Comparison of ENCODE assay signal across 8 cellular contexts in genomic region chr7:107166702-107167426, GRCh38. TPM values are rescaled to one million over a fixed set of nuclear protein-coding genes. Genes with fewer than 3 reads are reported as not detected.
DNase-seq lines count a peak whose midpoint lies in the region; ATAC-seq, FAIRE-seq and TF ChIP-seq lines count a peak whose summit lies in the region.

No MANE protein-coding gene starts in this region.

- H3K9ac ChIP-seq in K562 (ENCODE audit: insufficient read depth in 1 of 2, low read depth in 2 of 2, low read length in 2 of 2) (peak overlapping the region in 1 of 2 experiments; percentile 77; a peak in 3 of 4 replicates), mesenchymal stem cell (ENCODE audit: low read length) (peak overlapping the region; percentile 98)

- no peak overlapping the region for H2BK5ac ChIP-seq in mesenchymal stem cell (ENCODE audit: low read depth, low read length, poor library complexity, severe bottlenecking)

- H3K4me1 ChIP-seq in left ventricle myocardium inferior: peaks cover 37% of the 10 kb centered on the region
- H3K4me1 ChIP-seq in K562 (replicated peaks in 1 of 2; ENCODE audit: control insufficient read depth in 2 of 2, insufficient read depth in 2 of 2, low read length in 2 of 2): peaks cover 5 to 16% of the 10 kb centered on the region in 2 experiments
- peaks cover 3% of the 10 kb centered on the region for H3K4me1 ChIP-seq in mesenchymal stem cell (ENCODE audit: control insufficient read depth, insufficient read depth, low read depth, low read length)
- peaks cover 18% of the 10 kb centered on the region for H3K4me1 ChIP-seq in vagina

- H4K20me1 ChIP-seq in K562 (replicated peaks; ENCODE audit: control insufficient read depth, insufficient read depth, low read length): no peaks in the 10 kb centered on the region; the same call in 1 of the 2 replicates

- H2BK120ac ChIP-seq in mesenchymal stem cell (ENCODE audit: low read depth, low read length): no peak overlapping the region

- CTCF ChIA-PET in K562 (lab: Yijun Ruan, JAX; ENCODE audit: low intra/inter-chr PET ratio): interaction anchor here (0.6 to 0.9 kb wide), 2 partner anchors 17 to 592 kb away, joined by 3 to 7 read pairs; no protein-coding TSS in a partner anchor

- no peaks in the 10 kb centered on the region for H3K9me1 ChIP-seq in K562 (ENCODE audit: control insufficient read depth, insufficient read depth, low read length)

- no peak for TF ChIP-seq CTCF in left ventricle myocardium inferior (IDR thresholded peaks at IDR 0.05; ENCODE audit: borderline replicate concordance)
- TF ChIP-seq CTCF in K562 (IDR thresholded peaks at IDR 0.05 in 2 of 3, conservative IDR thresholded peaks at IDR 0.05 in 1 of 3; ENCODE audit: insufficient read depth in 2 of 3, low read depth in 1 of 3, low read length in 3 of 3): no peak
- TF ChIP-seq CTCF in vagina (IDR thresholded peaks at IDR 0.05): no peak

- H3K36me3 ChIP-seq in left ventricle myocardium inferior (no peaks in the 10 kb centered on the region), K562 (ENCODE audit: control insufficient read depth, insufficient read depth, low read length) (peaks cover under 1% of the 10 kb centered on the region; the same call in 1 of the 3 replicates), mesenchymal stem cell (ENCODE audit: control insufficient read depth in 1 of 2, insufficient read depth in 2 of 2, low read depth in 1 of 2, low read length in 2 of 2) (peaks cover 3 to 5% of the 10 kb centered on the region in 2 experiments), vagina (no peaks in the 10 kb centered on the region)

- H3K27me3 ChIP-seq in left ventricle myocardium inferior (ENCODE audit: low read depth) (no peaks in the 10 kb centered on the region), K562 (ENCODE audit: control insufficient read depth in 2 of 2, insufficient read depth in 2 of 2, low read length in 2 of 2) (no peaks in the 10 kb centered on the region), mesenchymal stem cell (ENCODE audit: control insufficient read depth in 1 of 2, insufficient read depth in 1 of 2, low read length in 2 of 2) (no peaks in the 10 kb centered on the region), vagina (no peaks in the 10 kb centered on the region)

- peaks cover 19% of the 10 kb centered on the region for H3K79me2 ChIP-seq in K562 (ENCODE audit: control insufficient read depth, insufficient read depth, low read length)

- no peaks in the 10 kb centered on the region for H3K9me3 ChIP-seq in left ventricle myocardium inferior (replicated peaks)
- H3K9me3 ChIP-seq in K562 (replicated peaks; ENCODE audit: control insufficient read depth, insufficient read depth, low read depth, low read length): no peaks in the 10 kb centered on the region
- no peaks in the 10 kb centered on the region for H3K9me3 ChIP-seq in mesenchymal stem cell (ENCODE audit: control insufficient read depth, low read length)
- no peaks in the 10 kb centered on the region for H3K9me3 ChIP-seq in vagina

- BruUV-seq in K562 (replicated peaks; lab: Mats Ljungman, UMichigan): no TSS peak

- no peak overlapping the region for H3K4ac ChIP-seq in mesenchymal stem cell (ENCODE audit: low read depth in 1 of 2, low read length in 2 of 2)

- no peak overlapping the region for H4K8ac ChIP-seq in mesenchymal stem cell (ENCODE audit: low read length)

- whole genome bisulfite sequencing in K562 (ENCODE audit: insufficient coverage, low coverage, missing lambda C conversion rate): 12% methylated on average over 6 of the region's 6 CpGs
- 50% methylated on average over 1 of the region's 6 CpGs for WGBS in mesenchymal stem cell

- intact Hi-C loops in left ventricle myocardium inferior (cut with micrococcal nuclease) (no loop called here), cardiac septum (cut with DNase I) (no loop called here), K562 (cut with micrococcal nuclease) (loop anchor here (1.0 to 5.0 kb wide), 4 partner anchors 220 to 505 kb away; partner anchors contain the start of genes CCDC71L and PIK3CG), vagina (cut with DNase I) (no loop called here)

- H3K79me1 ChIP-seq in mesenchymal stem cell (replicated peaks; ENCODE audit: low read length, poor library complexity, severe bottlenecking): no peaks in the 10 kb centered on the region

- FAIRE-seq in K562 (lab: Jason Lieb, UNC): no peak

- H3K14ac ChIP-seq in mesenchymal stem cell (ENCODE audit: low read length in 2 of 2): no peak overlapping the region

- no peak for DNase-seq in left ventricle myocardium inferior
- no peak for DNase-seq in cardiac septum (ENCODE audit: low spot score)
- no peak for DNase-seq in K562 (ENCODE audit: extremely low read depth in 1 of 4, low spot score in 3 of 4)
- DNase-seq in mesenchymal stem cell: no peak
- no peak for DNase-seq in vagina (ENCODE audit: extremely low spot score in 2 of 2)
- DNase-seq in activated CD4-positive, CD25-positive, alpha-beta regulatory T cell (lab: John Stamatoyannopoulos, UW): no peak
- DNase-seq in SIG-M5 treated with dmso at 0.1 percent for 504 hours (lab: John Stamatoyannopoulos, UW; ENCODE audit: unreplicated experiment): no peak

- no peak overlapping the region for H3K23ac ChIP-seq in mesenchymal stem cell (ENCODE audit: low read length in 2 of 2)

- in situ Hi-C loops in K562 (cut with MboI): no loop called here

- H3K27ac ChIP-seq in left ventricle myocardium inferior (replicated peaks): peak overlapping the region; percentile 96
- H3K27ac ChIP-seq in K562 (ENCODE audit: extremely low read depth, low read depth, low read length): peak overlapping the region; percentile 87; the same call in 2 of the 3 replicates
- peak overlapping the region; percentile 59 for H3K27ac ChIP-seq in mesenchymal stem cell (ENCODE audit: low read length, poor library complexity, severe bottlenecking)
- H3K27ac ChIP-seq in vagina: peak overlapping the region; percentile 98

- TF ChIP-seq POLR2A in K562 (conservative IDR thresholded peaks at IDR 0.05): no peak
- TF ChIP-seq POLR2A in vagina (IDR thresholded peaks at IDR 0.05): no peak

- POLR2A ChIA-PET in K562 (lab: Yijun Ruan, JAX): interaction anchor here (0.5 to 4.3 kb wide), 9 partner anchors 8 to 1790 kb away, joined by 3 to 14 read pairs (median 3); no protein-coding TSS in a partner anchor

- no peak overlapping the region for H4K91ac ChIP-seq in mesenchymal stem cell (ENCODE audit: low read length)

- H2BK12ac ChIP-seq in mesenchymal stem cell (ENCODE audit: low read length in 2 of 2): no peak overlapping the region

- peak; percentile 5; the same call in 1 of the 2 replicates for TF ChIP-seq EP300 in K562 (IDR thresholded peaks at IDR 0.05; ENCODE audit: low read length)

- no peak for ATAC-seq in K562
- ATAC-seq in HG03432 (IDR thresholded peaks at IDR 0.05; ENCODE audit: unreplicated experiment): no peak

- H2BK15ac ChIP-seq in mesenchymal stem cell (ENCODE audit: low read depth, poor library complexity, severe bottlenecking): no peak overlapping the region

- H3K4me2 ChIP-seq in K562 (ENCODE audit: insufficient read depth, low read length) (peak overlapping the region; percentile 100; the same call in 1 of the 2 replicates), mesenchymal stem cell (ENCODE audit: low read length, poor library complexity, severe bottlenecking) (no peak overlapping the region)

- peak overlapping the region; percentile 84 for H3K4me3 ChIP-seq in left ventricle myocardium inferior
- H3K4me3 ChIP-seq in K562: peak overlapping the region; percentile 74
- peak overlapping the region in 1 of 2 experiments; percentile 84 for H3K4me3 ChIP-seq in mesenchymal stem cell (ENCODE audit: insufficient read depth in 1 of 2, low read depth in 1 of 2, low read length in 2 of 2)
- peak overlapping the region; percentile 58 to 86 for H3K4me3 ChIP-seq in vagina

- H3K18ac ChIP-seq in mesenchymal stem cell (ENCODE audit: low read depth in 1 of 2, low read length in 2 of 2): no peak overlapping the region

- H2AK5ac ChIP-seq in mesenchymal stem cell (ENCODE audit: low read length, severe bottlenecking): no peak overlapping the region

- TF ChIP-seq RAD21 in K562 (CRISPR knock-in tag; conservative IDR thresholded peaks at IDR 0.05 in 1 of 2, IDR thresholded peaks at IDR 0.05 in 1 of 2): no peak

- H2AFZ ChIP-seq in K562 (ENCODE audit: low read depth, low read length) (peak overlapping the region; percentile 86), mesenchymal stem cell (ENCODE audit: low read depth, low read length) (no peak overlapping the region)

TF ChIP-seq in K562, 482 proteins besides CTCF, POLR2A, EP300 and RAD21 (continues in another document):
- TF ChIP-seq ZNF561 (CRISPR knock-in tag; conservative IDR thresholded peaks at IDR 0.05) (no peak), ZNF175 (CRISPR knock-in tag; IDR thresholded peaks at IDR 0.05; ENCODE audit: low read depth) (0 out of 2 replicates have a peak, but pooled peaks have one; percentile 56), BACH1 (tag; IDR thresholded peaks at IDR 0.05) (no peak), ZKSCAN8 (CRISPR knock-in tag; IDR thresholded peaks at IDR 0.05) (peak; percentile 49; the same call in 1 of the 2 replicates)

RNA-seq across cellular contexts. Expression of gene HBP1, which starts 1.9 kb away (rescaled TPM):
- total RNA-seq in left ventricle myocardium inferior: 56.9 TPM
- 45.4 TPM for total RNA-seq in cardiac septum
- total RNA-seq in K562 (2011; cell fraction: chromatin; rRNA removed; ENCODE audit: low replicate concordance): 92.0 and 187 TPM in 2 replicates
- total RNA-seq in K562 (2011; cell fraction: nucleolus; rRNA removed): 33.9 and 45.5 TPM in 2 replicates
- 81.3 and 111 TPM in 2 replicates for total RNA-seq in K562 (2011; cell fraction: nucleoplasm; rRNA removed)
- total RNA-seq in K562 (2014; rRNA removed): 21.2 and 22.6 TPM in 2 replicates
- total RNA-seq in K562 (2014; rRNA removed; fragmentation: Illumina TruSeq; extraction: Trizol): 31.5 and 41.4 TPM in 2 replicates
- 16.2 and 18.7 TPM in 2 replicates for total RNA-seq in K562 (2015; rRNA removed; fragmentation: Illumina TruSeq; extraction: Trizol)
- 22.9 and 27.0 TPM in 2 replicates for total RNA-seq in K562 (2021)
- 43.4 and 59.9 TPM in 2 replicates for polyA plus RNA-seq in K562 (2011; rRNA removed)
- polyA plus RNA-seq in K562 (2011; cell fraction: cytosol; rRNA removed): 17.5 and 26.0 TPM in 2 replicates
- 35.1 and 41.0 TPM in 2 replicates for polyA plus RNA-seq in K562 (2011; cell fraction: nucleus; rRNA removed)
- 35.6 and 44.8 TPM in 2 replicates for polyA plus RNA-seq in K562 (2012)
- 24.1 and 30.7 TPM in 2 replicates for polyA plus RNA-seq in K562 (2014; fragmentation: Illumina TruSeq; extraction: Trizol)
- 10 to 100 TPM; 37.9 to 44.9 TPM for polyA plus RNA-seq in K562 (2014; fragmentation: Nextera tagmentation; extraction: Ambion mirVana)
- polyA plus RNA-seq in K562 (2014; rRNA removed): 16.5 and 20.3 TPM in 2 replicates
- polyA minus RNA-seq in K562 (2011; rRNA and poly(A)+ RNA removed): 90.1 and 96.8 TPM in 2 replicates
- 16.4 and 22.4 TPM in 2 replicates for polyA minus RNA-seq in K562 (2011; cell fraction: cytosol; rRNA and poly(A)+ RNA removed)
- 35.4 and 48.2 TPM in 2 replicates for polyA minus RNA-seq in K562 (2011; cell fraction: nucleus; rRNA and poly(A)+ RNA removed)
- 39.5 TPM for polyA plus RNA-seq in mesenchymal stem cell (2013, experiment 1 of 2)
- 40.4 TPM for polyA plus RNA-seq in mesenchymal stem cell (2013, experiment 2 of 2)
- 91.3 TPM for total RNA-seq in vagina
